Comparison of ENCODE assay signal across 15 cellular contexts in the genomic region with DNA sequence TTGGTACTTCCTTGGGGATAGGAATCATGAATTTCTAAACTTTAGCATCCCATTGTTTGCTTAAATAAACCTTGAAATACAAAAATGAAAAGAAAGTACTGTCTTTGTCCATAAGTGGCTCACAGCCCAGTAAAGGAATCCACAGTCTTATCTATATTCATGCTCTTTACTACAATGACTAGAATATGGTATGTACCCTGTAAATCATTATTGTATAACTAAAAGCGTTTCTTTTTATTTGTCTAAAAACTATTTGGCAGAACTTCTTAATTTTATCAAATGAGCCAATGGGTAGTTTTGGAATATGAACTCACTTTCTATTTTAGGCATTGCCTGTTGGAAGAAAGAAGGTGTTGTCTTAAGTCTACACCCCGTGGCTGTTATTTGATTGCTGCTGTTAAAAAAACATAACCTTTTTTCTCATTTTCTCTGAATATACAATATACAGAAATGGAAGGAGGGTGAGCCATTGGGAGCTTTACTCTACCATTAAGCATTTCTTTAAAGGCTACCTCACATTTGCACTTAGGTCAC. TPM values are rescaled to one million over a fixed set of nuclear protein-coding genes. Genes with fewer than 3 reads are reported as not detected.
DNase-seq lines count a peak whose midpoint lies in the region; ATAC-seq and TF ChIP-seq lines count a peak whose summit lies in the region.
"Had no signal": no experiment of that assay in that cellular context is flagged by ENCODE, and none has a peak within 500 bp of the region (broad histone marks: within the 10 kb centered on the region; RNA-seq: fewer than 3 reads in every experiment).

No MANE protein-coding gene starts in this region.

- no peaks in the 10 kb centered on the region for H3K79me1 ChIP-seq in H9 (ENCODE audit: insufficient read depth, low read depth, low read length, poor library complexity, severe bottlenecking)

- no peaks in the 10 kb centered on the region for H3K4me1 Mint-ChIP-seq in H9
- H3K4me1 Mint-ChIP-seq: IgD-negative memory B cell had no signal

- no peak overlapping the region for H3K4me2 ChIP-seq in H9 (ENCODE audit: insufficient read depth, insufficient read length, low read length)
- H3K4me2 ChIP-seq: BLaER1 treated with 17β-estradiol and CSF1 and Interleukin-3, amounts not matched to agents 10 nM and 100 nM had no signal

- no peak overlapping the region for H3K23ac ChIP-seq in H9 (ENCODE audit: insufficient read length, low read depth, low read length)

- no peak overlapping the region for H4K8ac ChIP-seq in H9 (replicated peaks; ENCODE audit: insufficient read length, low read depth, low read length)

- no peak overlapping the region for H2BK5ac ChIP-seq in H9 (ENCODE audit: insufficient read length, low read length)

- no peaks in the 10 kb centered on the region for H3K23me2 ChIP-seq in H9 (ENCODE audit: insufficient read length, low read depth, low read length, poor library complexity, severe bottlenecking)

- no peak overlapping the region for H2BK12ac ChIP-seq in H9 (ENCODE audit: insufficient read length, low read depth, low read length)

- in situ Hi-C loops in SK-MEL-5 (cut with HindIII; ENCODE audit: low pct_unique_long_range_greater_than_20kb, low sequenced_read_pairs) = no loop called here

- intact Hi-C loops in Right ventricle myocardium superior (cut with DNase I) = no loop called here
- intact Hi-C loops in Right ventricle myocardium inferior (cut with DNase I) = no loop called here
- intact Hi-C loops in left ventricle myocardium superior (cut with micrococcal nuclease) = no loop called here

- no peak overlapping the region for H3K4ac ChIP-seq in H9 (ENCODE audit: low read depth, low read length)

- H3K79me2 ChIP-seq in H9 (ENCODE audit: insufficient read depth, low read length) = no peaks in the 10 kb centered on the region; the same call in 1 of the 2 replicates

- H3K27me3 Mint-ChIP-seq in H9 (ENCODE audit: low read depth) = no peaks in the 10 kb centered on the region
- H3K27me3 Mint-ChIP-seq: CD4-positive, CD25-positive, alpha-beta regulatory T cell; IgD-negative memory B cell had no signal

- ATAC-seq in Right ventricle myocardium superior (ENCODE audit: poor library complexity) (peak; percentile 58), Right ventricle myocardium inferior (no peak), left ventricle myocardium superior (peak; percentile 74)
- ATAC-seq: GM12878 had no signal

- H4K5ac ChIP-seq in H9 (ENCODE audit: insufficient read length, low read depth, low read length) = no peak overlapping the region

- no peak overlapping the region for H2BK15ac ChIP-seq in H9 (ENCODE audit: low read depth, low read length)

- TF ChIP-seq CTCF in H9 (conservative IDR thresholded peaks at IDR 0.05) = no peak

- H3K4me3 Mint-ChIP-seq in H9 = no peak overlapping the region
- H3K4me3 Mint-ChIP-seq: CD4-positive, CD25-positive, alpha-beta regulatory T cell; IgD-negative memory B cell had no signal

- H2BK20ac ChIP-seq in H9 (ENCODE audit: low read depth, low read length, poor library complexity, severe bottlenecking) = no peak overlapping the region

- H2AFZ ChIP-seq in H9 (ENCODE audit: low read length) = no peak overlapping the region
- H2AFZ ChIP-seq: GM23248 had no signal

- no peak overlapping the region for H3K56ac ChIP-seq in H9 (ENCODE audit: insufficient read length, low read depth, low read length)

- H3K27ac ChIP-seq in H9 (ENCODE audit: insufficient read length, low read depth, low read length) = no peak overlapping the region
- H3K27ac ChIP-seq: BLaER1 treated with 17β-estradiol and CSF1 and Interleukin-3, amounts not matched to agents 10 nM and 100 nM; GM23248 had no signal

- no CpG with 5 or more reads among the region's 2 CpGs for WGBS in H9 (ENCODE audit: extremely low coverage, insufficient read length, low lambda C conversion rate)

- peaks cover 6 to 19% (median 13%) of the 10 kb centered on the region in 3 experiments; a peak in 6 of 7 replicates for H3K36me3 Mint-ChIP-seq in H9 (ENCODE audit: insufficient read depth in 1 of 3, low read depth in 3 of 3)

- H2BK120ac ChIP-seq in H9 (ENCODE audit: low read depth, low read length, poor library complexity, severe bottlenecking) = no peak overlapping the region

- no peak for DNase-seq in Right ventricle myocardium superior
- DNase-seq in Right ventricle myocardium inferior (ENCODE audit: missing footprints) = no peak
- peak; percentile 24 for DNase-seq in SK-MEL-5 (ENCODE audit: low read depth, low spot score)
- DNase-seq in left ventricle myocardium superior = no peak
- DNase-seq in H9 = no peak
- no peak for DNase-seq in HPDE6-E6E7 (ENCODE audit: extremely low spot score)
- DNase-seq in superior temporal gyrus (ENCODE audit: extremely low spot score) = no peak
- DNase-seq: 8988T; ACHN; CD4-positive, CD25-positive, alpha-beta regulatory T cell; DMS79; GM23248 had no signal

- no peak overlapping the region for H3T11ph ChIP-seq in H9 (ENCODE audit: low read length)

- H3K4me1 ChIP-seq in H9 (ENCODE audit: insufficient read depth, low read length) = no peaks in the 10 kb centered on the region

- no peaks in the 10 kb centered on the region for H3K9me3 ChIP-seq in H9 (ENCODE audit: control insufficient read depth, low read depth, low read length)
- H3K9me3 ChIP-seq: BLaER1 treated with 17β-estradiol and CSF1 and Interleukin-3, amounts not matched to agents 10 nM and 100 nM had no signal

- no peak overlapping the region for H3K14ac ChIP-seq in H9 (ENCODE audit: insufficient read depth, low read length)

- no peak overlapping the region for H2AK5ac ChIP-seq in H9 (ENCODE audit: insufficient read length, low read length)

- H4K91ac ChIP-seq in H9 (ENCODE audit: insufficient read length, low read depth, low read length) = no peak overlapping the region

- no peak overlapping the region for H3K27ac Mint-ChIP-seq in H9
- H3K27ac Mint-ChIP-seq: CD4-positive, CD25-positive, alpha-beta regulatory T cell; IgD-negative memory B cell had no signal

- H4K20me1 ChIP-seq in H9 (ENCODE audit: control insufficient read depth, insufficient read depth, insufficient read length) = no peaks in the 10 kb centered on the region
- H4K20me1 ChIP-seq: BLaER1 treated with 17β-estradiol and CSF1 and Interleukin-3, amounts not matched to agents 10 nM and 100 nM had no signal

- no peaks in the 10 kb centered on the region for H3K27me3 ChIP-seq in H9 (ENCODE audit: insufficient read depth, low read length)
- H3K27me3 ChIP-seq: BLaER1 treated with 17β-estradiol and CSF1 and Interleukin-3, amounts not matched to agents 10 nM and 100 nM had no signal

- no peaks in the 10 kb centered on the region for H3K9me3 Mint-ChIP-seq in H9
- H3K9me3 Mint-ChIP-seq: CD4-positive, CD25-positive, alpha-beta regulatory T cell; IgD-negative memory B cell had no signal

- H3K18ac ChIP-seq in H9 (ENCODE audit: insufficient read length, low read depth, low read length) = no peak overlapping the region

- H3K9ac ChIP-seq in H9 (ENCODE audit: extremely low read depth, insufficient read length, low read length) = no peak overlapping the region
- H3K9ac ChIP-seq: BLaER1 treated with 17β-estradiol and CSF1 and Interleukin-3, amounts not matched to agents 10 nM and 100 nM; GM23248 had no signal

RNA-seq across cellular contexts. Expression of a gene that starts 12.4 kb away (rescaled TPM):
- 16.2 TPM for total RNA-seq in Right ventricle myocardium superior
- 22.0 TPM for total RNA-seq in Right ventricle myocardium inferior
- 12.1 and 12.2 TPM in 2 replicates for total RNA-seq in SK-MEL-5 (2014; rRNA removed; shearing (Covaris generic))
- polyA plus RNA-seq in SK-MEL-5 (2015; cell fraction: cytosol; rRNA removed) = 11.7 and 16.1 TPM in 2 replicates
- 85.9 and 111 TPM in 2 replicates for polyA plus RNA-seq in SK-MEL-5 (2015; cell fraction: nucleus; rRNA removed)
- total RNA-seq in left ventricle myocardium superior = 23.3 TPM
- total RNA-seq in H9 (2021) = 8.1 and 9.9 TPM in 2 replicates
